ENCODE assay signal across 8 cellular contexts in genomic region chr10:118753331-118753730, GRCh38. TPM values are rescaled to one million over a fixed set of nuclear protein-coding genes. Genes with fewer than 3 reads are reported as not detected.
DNase-seq lines count a peak whose midpoint lies in the region; ATAC-seq and TF ChIP-seq lines count a peak whose summit lies in the region.

No MANE protein-coding gene starts in this region.

- peak overlapping the region; percentile 98 for H3K4me3 ChIP-seq in OCI-LY7 (ENCODE audit: low read depth, low read length, poor library complexity, severe bottlenecking)
- H3K4me3 ChIP-seq in epithelial cell of proximal tubule (ENCODE audit: low read depth, low read length): peak overlapping the region; percentile 98
- peak overlapping the region; percentile 97 for H3K4me3 ChIP-seq in osteoblast (ENCODE audit: insufficient read depth, low read length)

- H3K27ac ChIP-seq in OCI-LY7 (ENCODE audit: low read depth, low read length, poor library complexity, severe bottlenecking): no peak overlapping the region
- peak overlapping the region; percentile 72 for H3K27ac ChIP-seq in osteoblast (ENCODE audit: low read depth, low read length)

- H3K9me3 ChIP-seq in OCI-LY7 (ENCODE audit: low read length) (no peaks in the 10 kb centered on the region), osteoblast (ENCODE audit: low read depth, low read length) (no peaks in the 10 kb centered on the region)

- CTCF ChIA-PET in OCI-LY7 (lab: Charles Lee; ENCODE audit: unreplicated experiment): no interaction called here

- peaks cover 29% of the 10 kb centered on the region for H3K4me1 ChIP-seq in OCI-LY7 (ENCODE audit: insufficient read depth, low read length, poor library complexity, severe bottlenecking)
- peaks cover 19% of the 10 kb centered on the region for H3K4me1 ChIP-seq in osteoblast (ENCODE audit: insufficient read depth, low read length)

- peaks cover 12% of the 10 kb centered on the region for H3K36me3 ChIP-seq in OCI-LY7 (ENCODE audit: insufficient read depth, low read length)
- H3K36me3 ChIP-seq in osteoblast (ENCODE audit: insufficient read depth, low read length): no peaks in the 10 kb centered on the region

- TF ChIP-seq CTCF in OCI-LY7 (conservative IDR thresholded peaks at IDR 0.05; ENCODE audit: low read length) (no peak), epithelial cell of proximal tubule (conservative IDR thresholded peaks at IDR 0.05; ENCODE audit: low read depth, low read length) (no peak), osteoblast (IDR thresholded peaks at IDR 0.05; ENCODE audit: extremely low read depth, low read depth, low read length) (no peak)

- BruUV-seq in OCI-LY7 (replicated peaks; lab: Mats Ljungman, UMichigan): no TSS peak

- H3K4me2 ChIP-seq in OCI-LY7 (ENCODE audit: low read length) (peak overlapping the region; percentile 97), osteoblast (ENCODE audit: insufficient read depth, low read length) (peak overlapping the region; percentile 89)

- no peak for ATAC-seq in HG02885 (IDR thresholded peaks at IDR 0.05; ENCODE audit: poor library complexity, unreplicated experiment)
- ATAC-seq in HG03280 (IDR thresholded peaks at IDR 0.05; ENCODE audit: unreplicated experiment): no peak
- ATAC-seq in GM21360 (IDR thresholded peaks at IDR 0.05; ENCODE audit: unreplicated experiment): no peak

- DNase-seq in Daoy (ENCODE audit: low read depth): peak; percentile 7
- DNase-seq in OCI-LY7 (ENCODE audit: low spot score): no peak
- no peak for DNase-seq in epithelial cell of proximal tubule (ENCODE audit: low read depth)
- no peak for DNase-seq in osteoblast (ENCODE audit: insufficient read length, low spot score, missing footprints)
- no peak for DNase-seq in NCI-H2171 (lab: John Stamatoyannopoulos, UW)

- no peaks in the 10 kb centered on the region for H3K9me2 ChIP-seq in OCI-LY7 (ENCODE audit: insufficient read depth, low read length)

- H4K20me1 ChIP-seq in OCI-LY7 (ENCODE audit: insufficient read depth, low read length): peaks cover 20% of the 10 kb centered on the region
- peaks cover 45% of the 10 kb centered on the region for H4K20me1 ChIP-seq in osteoblast (ENCODE audit: insufficient read depth, low read length)

- H3K27me3 ChIP-seq in osteoblast (ENCODE audit: insufficient read depth, low read length): no peaks in the 10 kb centered on the region

- H2AFZ ChIP-seq in OCI-LY7 (ENCODE audit: low read length) (no peak overlapping the region), osteoblast (ENCODE audit: low read length) (no peak overlapping the region)

- POLR2A ChIA-PET in OCI-LY7 (lab: Charles Lee): interaction anchor here (0.6 to 3.7 kb wide), 4 partner anchors 20 to 616 kb away, joined by 3 to 37 read pairs (median 3); no protein-coding TSS in a partner anchor

- intact Hi-C loops in OCI-LY7 (cut with micrococcal nuclease; ENCODE audit: unreplicated experiment): loop anchor here (10.0 kb wide), 2 partner anchors 551 to 841 kb away; partner anchors contain the start of gene TIAL1

- H3K79me2 ChIP-seq in OCI-LY7 (ENCODE audit: insufficient read depth, low read depth, low read length) (peaks cover 57% of the 10 kb centered on the region), osteoblast (ENCODE audit: insufficient read depth, low read length) (peaks cover 64% of the 10 kb centered on the region)

RNA-seq across cellular contexts. Expression of gene CACUL1, which starts 1.4 kb away (rescaled TPM):
- total RNA-seq in Daoy (2014; rRNA removed; shearing (Covaris generic)): 19.9 and 23.8 TPM in 2 replicates
- total RNA-seq in OCI-LY7 (2014; rRNA removed; shearing (Covaris generic)): 12.0 and 12.8 TPM in 2 replicates
- total RNA-seq in OCI-LY7 (2022) (27.6 and 31.2 TPM in 2 replicates), epithelial cell of proximal tubule (19.8 and 23.2 TPM in 2 replicates), osteoblast (32.6 and 39.2 TPM in 2 replicates)
